In genomic region chr3:16031434-16031833, GRCh38 we compare ENCODE assay signal across 28 cellular contexts.
"Had no signal": no experiment of that assay in that cellular context is flagged by ENCODE, and none has a peak within 500 bp of the region (broad histone marks: within the 10 kb centered on the region; RNA-seq: fewer than 3 reads in every experiment).

No MANE protein-coding gene starts in this region.

- H2AFZ ChIP-seq: neural progenitor cell, parathyroid adenoma had no signal

- H3K36me3 ChIP-seq: colonic mucosa, esophagus squamous epithelium, neural progenitor cell, right lobe of liver, thoracic aorta, tibial nerve, upper lobe of left lung had no signal

- H3K4me2 ChIP-seq: neural progenitor cell had no signal

- H3K27ac ChIP-seq: colonic mucosa, esophagus squamous epithelium, neural progenitor cell, parathyroid adenoma, right lobe of liver, thoracic aorta, tibial nerve, upper lobe of left lung had no signal

- H3K4me1 ChIP-seq: colonic mucosa, esophagus squamous epithelium, neural progenitor cell, parathyroid adenoma, right lobe of liver, tibial nerve, upper lobe of left lung had no signal

- H3K4me3 Mint-ChIP-seq: dendritic cell treated with granulocyte-macrophage colony-stimulating factor and Interleukin-4, amounts not matched to agents 40 ng/mL and 50 ng/mL, for 4 days; endodermal cell; immature natural killer cell; mesothelial cell of epicardium; naive B cell; nephron; neural progenitor cell; stimulated activated naive B cell treated with anti-CD40 and anti-IgM and Interleukin-4, amounts not matched to agents 10 μg/mL and 1 μg/mL and 100 μg/mL, for 72 hours; stimulated activated naive CD8-positive, alpha-beta T cell treated with anti-CD3 and anti-CD28 coated beads, Interleukin-15, Interleukin-2, amounts not matched to agents 100 ng/mL and 50 ng/mL, for 24 hours had no signal

- H3K36me3 Mint-ChIP-seq: immature natural killer cell; mesothelial cell of epicardium; naive B cell; neural progenitor cell; stimulated activated naive B cell treated with anti-CD40 and anti-IgM and Interleukin-4, amounts not matched to agents 10 μg/mL and 1 μg/mL and 100 μg/mL, for 72 hours had no signal

- H3K9me3 ChIP-seq: colonic mucosa, esophagus squamous epithelium, mucosa of descending colon, right lobe of liver, thoracic aorta, upper lobe of left lung had no signal

- DNase-seq: colonic mucosa; effector CD8-positive, alpha-beta T cell; endodermal cell; erythroblast; esophagus squamous epithelium; hypothalamus; immature natural killer cell; islet precursor cell; kidney glomerular epithelial cell; mesenchymal stem cell; mucosa of descending colon; naive B cell; right lobe of liver; small intestine; stimulated activated CD4-positive, alpha-beta T cell treated with anti-CD3 and anti-CD28 coated beads, Interleukin-15, amount 100 ng/mL, for 24 hours; stimulated activated CD4-positive, alpha-beta T cell treated with anti-CD3 and anti-CD28 coated beads, Interleukin-2, amount 100 ng/mL, for 48 hours; stimulated activated naive B cell treated with anti-CD40 and anti-IgM and Interleukin-4, amounts not matched to agents 10 μg/mL and 1 μg/mL and 100 μg/mL, for 72 hours; upper lobe of left lung had no signal

- H3K79me2 ChIP-seq: parathyroid adenoma had no signal

- H3K27ac Mint-ChIP-seq: dendritic cell treated with granulocyte-macrophage colony-stimulating factor and Interleukin-4, amounts not matched to agents 40 ng/mL and 50 ng/mL, for 4 days; endodermal cell; immature natural killer cell; mesothelial cell of epicardium; naive B cell; nephron; neural progenitor cell; progenitor cell of endocrine pancreas; stimulated activated naive B cell treated with anti-CD40 and anti-IgM and Interleukin-4, amounts not matched to agents 10 μg/mL and 1 μg/mL and 100 μg/mL, for 72 hours; stimulated activated naive CD8-positive, alpha-beta T cell treated with anti-CD3 and anti-CD28 coated beads, Interleukin-15, Interleukin-2, amounts not matched to agents 100 ng/mL and 50 ng/mL, for 24 hours had no signal

- H3K9me3 Mint-ChIP-seq: dendritic cell treated with granulocyte-macrophage colony-stimulating factor and Interleukin-4, amounts not matched to agents 40 ng/mL and 50 ng/mL, for 4 days; endodermal cell; immature natural killer cell; mesothelial cell of epicardium; naive B cell; nephron; neural progenitor cell; stimulated activated naive CD8-positive, alpha-beta T cell treated with anti-CD3 and anti-CD28 coated beads, Interleukin-15, Interleukin-2, amounts not matched to agents 100 ng/mL and 50 ng/mL, for 24 hours had no signal

- H3K4me3 ChIP-seq: colonic mucosa, esophagus squamous epithelium, lung, mucosa of descending colon, neural progenitor cell, right lobe of liver, thoracic aorta, tibial nerve, upper lobe of left lung had no signal

- ATAC-seq: mucosa of descending colon; right lobe of liver; stimulated activated naive B cell treated with anti-CD40 and anti-IgM and Interleukin-4, amounts not matched to agents 10 μg/mL and 1 μg/mL and 100 μg/mL, for 72 hours had no signal

- H3K27me3 Mint-ChIP-seq: dendritic cell treated with granulocyte-macrophage colony-stimulating factor and Interleukin-4, amounts not matched to agents 40 ng/mL and 50 ng/mL, for 4 days had no signal

- H3K4me1 Mint-ChIP-seq: immature natural killer cell; mesothelial cell of epicardium; naive B cell; stimulated activated naive B cell treated with anti-CD40 and anti-IgM and Interleukin-4, amounts not matched to agents 10 μg/mL and 1 μg/mL and 100 μg/mL, for 72 hours had no signal

- H3K27me3 ChIP-seq: colonic mucosa, neural progenitor cell, right lobe of liver, tibial nerve, upper lobe of left lung had no signal

- H3K9ac ChIP-seq: neural progenitor cell, parathyroid adenoma had no signal
